In genomic region chr6:18400831-18401446, GRCh38 we compare ENCODE assay signal across 8 cellular contexts. TPM values are rescaled to one million over a fixed set of nuclear protein-coding genes. Genes with fewer than 3 reads are reported as not detected.
A peak's percentile ranks its signal among the peaks of the same experiment; 100 is the strongest.
DNase-seq lines count a peak whose midpoint lies in the region; ATAC-seq, FAIRE-seq and TF ChIP-seq lines count a peak whose summit lies in the region.

No MANE protein-coding gene starts in this region.

- H4K20me1 ChIP-seq in endothelial cell of umbilical vein (replicated peaks; ENCODE audit: control insufficient read depth, extremely low read depth, insufficient read depth, low read length) = no peaks in the 10 kb centered on the region

- ATAC-seq in GM18502 (IDR thresholded peaks at IDR 0.05; ENCODE audit: poor library complexity, unreplicated experiment) = peak; percentile 90
- peak; percentile 92 for ATAC-seq in GM21786 (IDR thresholded peaks at IDR 0.05; ENCODE audit: unreplicated experiment)

- peak overlapping the region; percentile 72 for H3K4me2 ChIP-seq in endothelial cell of umbilical vein (ENCODE audit: insufficient read depth, low read length)

- TF ChIP-seq POLR2A in endothelial cell of umbilical vein (IDR thresholded peaks at IDR 0.05; ENCODE audit: low read depth, low read length) = peak; percentile 34

- H3K36me3 ChIP-seq in endothelial cell of umbilical vein (ENCODE audit: control insufficient read depth in 2 of 2, extremely low read depth in 1 of 2, insufficient read depth in 2 of 2, low read length in 2 of 2) (peaks cover 5 to 22% of the 10 kb centered on the region in 2 experiments), small intestine (ENCODE audit: control insufficient read depth in 2 of 2, insufficient read depth in 2 of 2, low read length in 2 of 2) (no peaks in the 10 kb centered on the region)

- no peaks in the 10 kb centered on the region for H3K9me1 ChIP-seq in endothelial cell of umbilical vein (replicated peaks; ENCODE audit: control insufficient read depth, extremely low read depth, insufficient read depth, low read length)

- CTCF ChIA-PET in endothelial cell of umbilical vein (lab: Charles Lee) = interaction anchor here (1.0 to 2.9 kb wide), 5 partner anchors 8 to 102 kb away, joined by 3 to 8 read pairs (median 3); partner anchors contain the start of gene RNF144B

- H2AFZ ChIP-seq in endothelial cell of umbilical vein (ENCODE audit: low read depth, low read length) = no peak overlapping the region

- WGBS in small intestine, 3 donors = 69 to 94% (median 76%) methylated on average over 2 of the region's 2 CpGs

- H3K4me1 ChIP-seq in endothelial cell of umbilical vein (ENCODE audit: control insufficient read depth, extremely low read depth, insufficient read depth, low read length) = peaks cover 97% of the 10 kb centered on the region
- H3K4me1 ChIP-seq in small intestine (ENCODE audit: control insufficient read depth in 2 of 2, insufficient read depth in 1 of 2, low read depth in 1 of 2, low read length in 1 of 2) = no peaks in the 10 kb centered on the region

- H3K27ac ChIP-seq in endothelial cell of umbilical vein (ENCODE audit: insufficient read depth, low read depth, low read length) = peak overlapping the region; percentile 84
- no peak overlapping the region for H3K27ac ChIP-seq in small intestine (ENCODE audit: low read depth in 1 of 2, low read length in 1 of 2)

- H3K4me3 ChIP-seq in endothelial cell of umbilical vein (replicated peaks in 1 of 3; ENCODE audit: insufficient read depth in 1 of 3, low read depth in 1 of 3, low read length in 3 of 3) (no peak overlapping the region), small intestine (ENCODE audit: low read depth in 1 of 2, low read length in 2 of 2) (no peak overlapping the region)

- TF ChIP-seq CTCF in endothelial cell of umbilical vein (IDR thresholded peaks at IDR 0.05; ENCODE audit: extremely low read depth in 1 of 2, insufficient read depth in 1 of 2, low read depth in 1 of 2, low read length in 2 of 2) = no peak

- no peaks in the 10 kb centered on the region for H3K27me3 ChIP-seq in endothelial cell of umbilical vein (ENCODE audit: control insufficient read depth in 2 of 2, insufficient read depth in 2 of 2, low read length in 2 of 2)
- no peaks in the 10 kb centered on the region for H3K27me3 ChIP-seq in small intestine (ENCODE audit: control insufficient read depth in 2 of 2, insufficient read depth in 2 of 2, low read length in 2 of 2)

- intact Hi-C loops in endothelial cell of umbilical vein (cut with micrococcal nuclease) = loop anchor here (1.0 to 2.0 kb wide), 3 partner anchors 14 to 138 kb away; partner anchors contain the start of gene RNF144B

- POLR2A ChIA-PET in endothelial cell of umbilical vein (lab: Charles Lee) = interaction anchor here (2.7 kb wide), 1 partner anchor 14 kb away, joined by 9 read pairs; the partner anchor contains the start of gene RNF144B

- DNase-seq in Kasumi-1 (lab: John Stamatoyannopoulos, UW) = peak; percentile 55 to 71
- peak; percentile 92 for DNase-seq in endothelial cell of umbilical vein (ENCODE audit: low read depth, low spot score)
- no peak for DNase-seq in stimulated activated CD4-positive, alpha-beta T cell treated with anti-CD3 and anti-CD28 coated beads, Interleukin-4, amount 100 ng/mL, for 24 hours
- no peak for DNase-seq in UCSD-AML1 (lab: John Stamatoyannopoulos, UW; ENCODE audit: unreplicated experiment)
- no peak for DNase-seq in small intestine
- DNase-seq in DMS153 (lab: John Stamatoyannopoulos, UW) = no peak

- H3K9me3 ChIP-seq in endothelial cell of umbilical vein (replicated peaks; ENCODE audit: control insufficient read depth, insufficient read depth, low read length) = no peaks in the 10 kb centered on the region
- H3K9me3 ChIP-seq in small intestine (ENCODE audit: control insufficient read depth, low read depth) = no peaks in the 10 kb centered on the region

- peaks cover 76% of the 10 kb centered on the region for H3K79me2 ChIP-seq in endothelial cell of umbilical vein (ENCODE audit: control insufficient read depth, insufficient read depth, low read length)

- no TSS peak for BruUV-seq in endothelial cell of umbilical vein (replicated peaks; lab: Mats Ljungman, UMichigan)

- dilution Hi-C loops in endothelial cell of umbilical vein (cut with MboI; ENCODE audit: extremely low pct_ligation_motif_present, low sequenced_read_pairs) = no loop called here

- H3K9ac ChIP-seq in endothelial cell of umbilical vein (replicated peaks; ENCODE audit: extremely low read depth, insufficient read depth, low read length) = peak overlapping the region; percentile 65

- FAIRE-seq in endothelial cell of umbilical vein (lab: Jason Lieb, UNC) (peak; percentile 96), small intestine (lab: Jason Lieb, UNC) (no peak)

TF ChIP-seq in endothelial cell of umbilical vein, 7 proteins besides CTCF, POLR2A, EP300 and RAD21:
- TF ChIP-seq EZH2 (IDR thresholded peaks at IDR 0.05; ENCODE audit: borderline replicate concordance, low read depth, low read length, severe bottlenecking) = no peak
- TF ChIP-seq GATA2 (IDR thresholded peaks at IDR 0.05; ENCODE audit: insufficient read depth, insufficient read length, low read depth, low read length) = peak; percentile 57
- TF ChIP-seq FOS (IDR thresholded peaks at IDR 0.05; ENCODE audit: borderline replicate concordance, insufficient read depth, low read length) = peak; percentile 89
- TF ChIP-seq JUN (IDR thresholded peaks at IDR 0.05; ENCODE audit: borderline replicate concordance, insufficient read depth, insufficient read length, low read depth) = peak; percentile 84
- TF ChIP-seq MAX (IDR thresholded peaks at IDR 0.05; ENCODE audit: insufficient read depth, insufficient read length) = no peak
- no peak for TF ChIP-seq MYC (IDR thresholded peaks at IDR 0.05; ENCODE audit: low read depth, low read length)
- peak; percentile 76 for TF ChIP-seq POLR2AphosphoS5 (IDR thresholded peaks at IDR 0.05; ENCODE audit: insufficient read depth, low read depth, low read length)

RNA-seq across cellular contexts. Expression of gene RNF144B, which starts 13.8 kb away (rescaled TPM):
- 78.3 and 97.3 TPM in 2 replicates for total RNA-seq in endothelial cell of umbilical vein
- polyA plus RNA-seq in endothelial cell of umbilical vein (14.3 and 18.1 TPM in 2 replicates), small intestine (1 to 10 TPM; 2.7 to 4.0 (median 3.6) TPM)
- 16.1 and 17.8 TPM in 2 replicates for polyA plus RNA-seq in endothelial cell of umbilical vein (2011; cell fraction: cytosol; rRNA removed)
- polyA plus RNA-seq in endothelial cell of umbilical vein (2011; cell fraction: nucleus; rRNA removed) = 26.6 and 26.9 TPM in 2 replicates
- 31.9 and 44.0 TPM in 2 replicates for polyA plus RNA-seq in endothelial cell of umbilical vein (2012)
- polyA minus RNA-seq in endothelial cell of umbilical vein = 56.5 and 57.1 TPM in 2 replicates
- 2.8 TPM for polyA minus RNA-seq in endothelial cell of umbilical vein (2011; cell fraction: cytosol; rRNA and poly(A)+ RNA removed)
- 31.2 and 46.4 TPM in 2 replicates for polyA minus RNA-seq in endothelial cell of umbilical vein (2011; cell fraction: nucleus; rRNA and poly(A)+ RNA removed)

Comparison
In these comparisons a context has a peak if more than half of its experiments do, and no peak if none do; other contexts are left out.
1. DNase-seq: peak in Kasumi-1 (2 of 2) and endothelial cell of umbilical vein (single experiment); none in stimulated activated CD4-positive, alpha-beta T cell treated with anti-CD3 and anti-CD28 coated beads, Interleukin-4, amount 100 ng/mL, for 24 hours (single experiment), UCSD-AML1 (single experiment), small intestine (single experiment) and DMS153 (single experiment).